Comparison of ENCODE assay signal across 12 cellular contexts in the genomic region with DNA sequence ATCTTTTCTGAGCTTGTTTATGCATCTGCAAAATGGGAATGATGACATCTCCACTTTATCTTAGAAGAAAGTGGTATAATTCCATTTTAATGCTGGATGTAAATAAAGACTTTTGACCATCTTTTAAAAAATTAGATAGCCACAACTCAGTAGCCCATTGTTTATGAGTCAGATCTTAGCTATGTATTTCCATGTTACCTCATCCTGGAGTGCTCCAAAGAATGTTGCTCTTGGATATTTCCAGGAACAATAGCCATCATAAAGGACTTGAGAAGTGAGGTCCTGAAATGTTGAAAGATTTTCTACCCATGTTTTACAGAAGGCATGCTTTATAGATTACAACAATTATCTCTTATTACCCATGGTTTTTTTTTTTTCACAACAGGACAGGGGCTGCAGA.
DNase-seq lines count a peak whose midpoint lies in the region; TF ChIP-seq lines count a peak whose summit lies in the region.
"Had no signal": no experiment of that assay in that cellular context is flagged by ENCODE, and none has a peak within 500 bp of the region (broad histone marks: within the 10 kb centered on the region; RNA-seq: fewer than 3 reads in every experiment).

No MANE protein-coding gene starts in this region.

- no peak for TF ChIP-seq CTCF in brain microvascular endothelial cell (IDR thresholded peaks at IDR 0.05; ENCODE audit: low read depth, low read length, missing control alignments)

- DNase-seq in ACHN (peak; percentile 76), HT1080 (ENCODE audit: low read depth) (peak; percentile 88), brain microvascular endothelial cell (peak; percentile 60), iris pigment epithelial cell (ENCODE audit: low read depth) (peak; percentile 65), SIG-M5 (lab: John Stamatoyannopoulos, UW) (no peak), NCI-H2196 (lab: John Stamatoyannopoulos, UW; ENCODE audit: unreplicated experiment) (no peak), NCI-H82 (lab: John Stamatoyannopoulos, UW) (no peak), medulla oblongata (ENCODE audit: extremely low spot score) (no peak)
- DNase-seq: dorsolateral prefrontal cortex, head of caudate nucleus, NCI-H2107, testis had no signal

- no peaks in the 10 kb centered on the region for H3K36me3 ChIP-seq in brain microvascular endothelial cell (replicated peaks)

- no peak overlapping the region for H3K27ac ChIP-seq in brain microvascular endothelial cell
- H3K27ac ChIP-seq: dorsolateral prefrontal cortex, testis had no signal

- H3K27me3 ChIP-seq in brain microvascular endothelial cell (replicated peaks), result no peaks in the 10 kb centered on the region
- H3K27me3 ChIP-seq: testis had no signal

- in situ Hi-C loops in ACHN (cut with HindIII; ENCODE audit: low pct_ligation_motif_present, low pct_unique_long_range_greater_than_20kb, low sequenced_read_pairs) (no loop called here), brain microvascular endothelial cell (cut with HindIII; ENCODE audit: low pct_ligation_motif_present, low sequenced_read_pairs) (no loop called here)

- H3K4me3 ChIP-seq in brain microvascular endothelial cell (ENCODE audit: low read depth, low read length), result no peak overlapping the region
- H3K4me3 ChIP-seq: dorsolateral prefrontal cortex, testis had no signal

Comparison
In these comparisons a context has a peak if more than half of its experiments do, and no peak if none do; other contexts are left out.
1. DNase-seq: peak in ACHN (single experiment), HT1080 (single experiment), brain microvascular endothelial cell (single experiment) and iris pigment epithelial cell (single experiment); none in SIG-M5 (single experiment), NCI-H2196 (single experiment), NCI-H82 (single experiment) and medulla oblongata (single experiment).